In the genomic region with DNA sequence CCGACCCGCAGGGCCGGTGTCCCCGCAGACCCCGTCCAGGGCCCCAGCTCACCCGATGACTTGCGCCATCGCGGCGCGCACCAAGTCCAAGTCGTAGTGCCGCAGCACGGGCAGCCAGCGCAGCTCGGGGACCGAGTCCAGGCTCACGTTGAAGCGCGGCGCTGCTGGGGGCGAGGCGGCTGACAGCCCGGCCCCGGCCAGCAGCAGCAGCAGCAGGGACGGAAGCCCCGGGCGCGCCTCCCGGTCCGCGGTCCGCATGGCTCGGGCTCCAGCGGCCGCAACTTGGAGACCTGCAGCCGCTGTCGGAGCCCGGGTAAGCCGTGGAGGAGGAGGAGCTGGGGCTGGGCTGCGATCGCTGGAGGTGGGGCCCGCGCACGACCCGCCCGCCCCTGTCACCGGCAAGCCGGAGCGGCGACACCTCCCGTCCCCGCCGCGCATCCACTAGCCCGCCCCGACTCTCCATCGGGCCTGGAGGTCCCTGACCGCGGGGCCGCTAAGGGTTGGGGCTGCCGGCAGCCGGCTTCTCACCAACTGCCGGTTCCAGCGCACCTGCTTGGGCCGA, we compare ENCODE assay signal across 8 cellular contexts. TPM values are rescaled to one million over a fixed set of nuclear protein-coding genes. Genes with fewer than 3 reads are reported as not detected.
DNase-seq lines count a peak whose midpoint lies in the region; ATAC-seq and TF ChIP-seq lines count a peak whose summit lies in the region.

NAAA (minus strand) TSS at position 322 of the 562 bp plus-strand sequence; CDS start at position 258, 64 bp downstream.

- peak within 1 kb of the TSS; percentile 92 for H3K4me3 Mint-ChIP-seq in neural crest cell

- TF ChIP-seq CTCF in fibroblast of the aortic adventitia (IDR thresholded peaks at IDR 0.05; ENCODE audit: insufficient read depth, low read length) (no peak), neural crest cell (conservative IDR thresholded peaks at IDR 0.05) (no peak)

- peak within 1 kb of the TSS; percentile 16 for H3K27ac Mint-ChIP-seq in neural crest cell (ENCODE audit: unreplicated experiment)

- H3K9me3 Mint-ChIP-seq in neural crest cell: no peaks in the 10 kb centered on the region

- no peaks in the 10 kb centered on the region for H3K9me3 ChIP-seq in stomach smooth muscle (ENCODE audit: control insufficient read depth in 2 of 2, low read length in 2 of 2)

- no peaks in the 10 kb centered on the region for H3K27me3 Mint-ChIP-seq in neural crest cell (ENCODE audit: low read depth)

- DNase-seq in COLO668 (lab: John Stamatoyannopoulos, UW; ENCODE audit: unreplicated experiment): peak; percentile 82
- peak; percentile 81 for DNase-seq in RPMI7951 (ENCODE audit: low read depth)
- DNase-seq in activated T-helper 9 cell treated with anti-CD3 and anti-CD28 coated beads, Interleukin-2, amount 50 U/mL, for 16 hours (ENCODE audit: low read depth): peak; percentile 73
- peak; percentile 43 for DNase-seq in fibroblast of the aortic adventitia (ENCODE audit: low read depth)
- peak; percentile 60 for DNase-seq in neural crest cell (ENCODE audit: low read depth, low spot score)

- ATAC-seq in GM19397 (IDR thresholded peaks at IDR 0.05; ENCODE audit: unreplicated experiment): peak; percentile 90
- ATAC-seq in HG03571 (IDR thresholded peaks at IDR 0.05; ENCODE audit: unreplicated experiment): peak; percentile 87

- H3K27me3 ChIP-seq in stomach smooth muscle (ENCODE audit: control insufficient read depth in 1 of 2, insufficient read depth in 2 of 2, low read length in 2 of 2): no peaks in the 10 kb centered on the region

- peak within 1 kb of the TSS; percentile 68 to 69 for H3K9ac ChIP-seq in stomach smooth muscle (ENCODE audit: low read length in 2 of 2)

- H3K4me3 ChIP-seq in fibroblast of the aortic adventitia (ENCODE audit: low read depth, low read length) (peak within 1 kb of the TSS; percentile 82), stomach smooth muscle (ENCODE audit: low read length in 2 of 2) (peak within 1 kb of the TSS; percentile 65 to 88)

- no peak within 1 kb of the TSS for H3K27ac ChIP-seq in stomach smooth muscle (ENCODE audit: low read length)

- H3K4me1 Mint-ChIP-seq in neural crest cell: peaks cover 14% of the 10 kb centered on the region

- H3K4me1 ChIP-seq in stomach smooth muscle (ENCODE audit: control insufficient read depth, insufficient read depth, low read length): peaks cover 7% of the 10 kb centered on the region

- H3K36me3 ChIP-seq in stomach smooth muscle (ENCODE audit: control insufficient read depth in 2 of 2, insufficient read depth in 2 of 2, low read length in 2 of 2): no peaks in the 10 kb centered on the region

- no peaks in the 10 kb centered on the region for H3K36me3 Mint-ChIP-seq in neural crest cell (ENCODE audit: low read depth)

RNA-seq across cellular contexts. Expression of gene NAAA, which starts in this region (rescaled TPM):
- 34.6 and 42.4 TPM in 2 replicates for total RNA-seq in RPMI7951 (2014; rRNA removed; shearing (Covaris generic))
- total RNA-seq in fibroblast of the aortic adventitia (ENCODE audit: low replicate concordance): 46.1 and 48.1 TPM in 2 replicates
- 3.3 and 3.5 TPM in 2 replicates for total RNA-seq in neural crest cell
